1 cellular context compared by ENCODE assay signal in genomic region chr7:85068796-85069195, GRCh38.
TF ChIP-seq lines count a peak whose summit lies in the region.

No MANE protein-coding gene starts in this region.

TF ChIP-seq in HEK293, 187 proteins besides CTCF, POLR2A, EP300 and RAD21 (continued from another document):
- TF ChIP-seq PRDM2 (tag by site-specific recombination; IDR thresholded peaks at IDR 0.05; ENCODE audit: borderline replicate concordance): no peak
- no peak for TF ChIP-seq GLIS2 (tag by site-specific recombination; IDR thresholded peaks at IDR 0.05)
- no peak for TF ChIP-seq ZNF501 (tag by site-specific recombination; IDR thresholded peaks at IDR 0.05)
- no peak for TF ChIP-seq KLF8 (tag by site-specific recombination; IDR thresholded peaks at IDR 0.05)
- TF ChIP-seq ZNF140 (tag by site-specific recombination; IDR thresholded peaks at IDR 0.05): no peak
- TF ChIP-seq ZNF629 (tag by site-specific recombination; IDR thresholded peaks at IDR 0.05): 0 out of 2 replicates have a peak, but pooled peaks have one; percentile 31
- TF ChIP-seq, protein P1, sequence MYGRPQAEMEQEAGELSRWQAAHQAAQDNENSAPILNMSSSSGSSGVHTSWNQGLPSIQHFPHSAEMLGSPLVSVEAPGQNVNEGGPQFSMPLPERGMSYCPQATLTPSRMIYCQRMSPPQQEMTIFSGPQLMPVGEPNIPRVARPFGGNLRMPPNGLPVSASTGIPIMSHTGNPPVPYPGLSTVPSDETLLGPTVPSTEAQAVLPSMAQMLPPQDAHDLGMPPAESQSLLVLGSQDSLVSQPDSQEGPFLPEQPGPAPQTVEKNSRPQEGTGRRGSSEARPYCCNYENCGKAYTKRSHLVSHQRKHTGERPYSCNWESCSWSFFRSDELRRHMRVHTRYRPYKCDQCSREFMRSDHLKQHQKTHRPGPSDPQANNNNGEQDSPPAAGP (tag by site-specific recombination; IDR thresholded peaks at IDR 0.05): no peak
